29 cellular contexts compared by ENCODE assay signal in genomic region chr17:10109146-10109545, GRCh38.
"Had no signal": no experiment of that assay in that cellular context is flagged by ENCODE, and none has a peak within 500 bp of the region (broad histone marks: within the 10 kb centered on the region; RNA-seq: fewer than 3 reads in every experiment).

No MANE protein-coding gene starts in this region.

- H3K36me3 Mint-ChIP-seq: activated CD8-positive, alpha-beta memory T cell treated with anti-CD3 and anti-CD28 coated beads, Interleukin-2, amount 10 ng/mL, durations not matched to agents 7 days and 5 days; activated naive CD4-positive, alpha-beta T cell treated with anti-CD3 and anti-CD28 coated beads, Interleukin-2, amount 50 U/mL, for 24 hours had no signal

- H3K27ac ChIP-seq: ascending aorta, body of pancreas, KMS-11, Peyer's patch, SJSA1 had no signal

- H3K4me3 ChIP-seq: ascending aorta, body of pancreas, MG63, Peyer's patch, SJSA1 had no signal

- H3K9me3 Mint-ChIP-seq: activated B cell treated with CpG ODN at 0.5 μM for 24 hours; activated CD4-positive, alpha-beta T cell treated with anti-CD3 and anti-CD28 coated beads, Interleukin-2, amount 10 ng/mL, durations not matched to agents 24 days and 14 days; activated naive CD4-positive, alpha-beta T cell treated with anti-CD3 and anti-CD28 coated beads, Interleukin-2, amount 50 U/mL, for 24 hours; activated T-cell treated with anti-CD3 and anti-CD28 coated beads, Interleukin-2, amount 50 U/mL, for 24 hours; activated T-helper 1 cell treated with anti-CD3 and anti-CD28 coated beads, Interleukin-12 subunit alpha, Interleukin-12 subunit beta, Interleukin-2, Interleukin-4 antibody, amounts not matched to agents 30 ng/mL and 10 ng/mL and 1 ng/mL, durations not matched to agents 14 hours and 24 hours and 36 hours had no signal

- H3K4me1 Mint-ChIP-seq: activated CD4-positive, alpha-beta T cell treated with anti-CD3 and anti-CD28 coated beads, Interleukin-2, amount 10 ng/mL, durations not matched to agents 24 days and 14 days; activated CD8-positive, alpha-beta memory T cell treated with anti-CD3 and anti-CD28 coated beads, Interleukin-2, amount 10 ng/mL, durations not matched to agents 7 days and 5 days had no signal

- ATAC-seq: activated CD8-positive, alpha-beta memory T cell treated with anti-CD3 and anti-CD28 coated beads, Interleukin-2, amount 10 ng/mL, durations not matched to agents 7 days and 5 days; body of pancreas had no signal

- H3K9ac ChIP-seq: KMS-11 had no signal

- H3K4me2 ChIP-seq: KMS-11 had no signal

- H3K4me3 Mint-ChIP-seq: activated B cell treated with CpG ODN at 0.5 μM for 24 hours; activated CD4-positive, alpha-beta T cell treated with anti-CD3 and anti-CD28 coated beads, Interleukin-2, amount 10 ng/mL, durations not matched to agents 24 days and 14 days; activated CD8-positive, alpha-beta memory T cell treated with anti-CD3 and anti-CD28 coated beads, Interleukin-2, amount 10 ng/mL, durations not matched to agents 7 days and 5 days; activated naive CD4-positive, alpha-beta T cell treated with anti-CD3 and anti-CD28 coated beads, Interleukin-2, amount 50 U/mL, for 24 hours; activated T-cell treated with anti-CD3 and anti-CD28 coated beads, Interleukin-2, amount 50 U/mL, for 24 hours; activated T-helper 1 cell treated with anti-CD3 and anti-CD28 coated beads, Interleukin-12 subunit alpha, Interleukin-12 subunit beta, Interleukin-2, Interleukin-4 antibody, amounts not matched to agents 30 ng/mL and 10 ng/mL and 1 ng/mL, durations not matched to agents 14 hours and 24 hours and 36 hours had no signal

- H3K9me3 ChIP-seq: ascending aorta, body of pancreas, MG63, Peyer's patch, SJSA1 had no signal

- H3K27ac Mint-ChIP-seq: activated B cell treated with CpG ODN at 0.5 μM for 24 hours; activated CD4-positive, alpha-beta T cell treated with anti-CD3 and anti-CD28 coated beads, Interleukin-2, amount 10 ng/mL, durations not matched to agents 24 days and 14 days; activated CD8-positive, alpha-beta memory T cell treated with anti-CD3 and anti-CD28 coated beads, Interleukin-2, amount 10 ng/mL, durations not matched to agents 7 days and 5 days; activated naive CD4-positive, alpha-beta T cell treated with anti-CD3 and anti-CD28 coated beads, Interleukin-2, amount 50 U/mL, for 24 hours; activated T-cell treated with anti-CD3 and anti-CD28 coated beads, Interleukin-2, amount 50 U/mL, for 24 hours; activated T-helper 1 cell treated with anti-CD3 and anti-CD28 coated beads, Interleukin-12 subunit alpha, Interleukin-12 subunit beta, Interleukin-2, Interleukin-4 antibody, amounts not matched to agents 30 ng/mL and 10 ng/mL and 1 ng/mL, durations not matched to agents 14 hours and 24 hours and 36 hours had no signal

- DNase-seq: activated B cell treated with CpG ODN at 0.5 μM for 24 hours; activated CD4-positive, alpha-beta T cell treated with anti-CD3 and anti-CD28 coated beads for 1 hour; activated CD4-positive, alpha-beta T cell treated with anti-CD3 and anti-CD28 coated beads, Interleukin-2, amount 10 ng/mL, durations not matched to agents 24 days and 14 days; activated CD4-positive, alpha-beta T cell treated with anti-CD3 and anti-CD28 coated beads, Interleukin-2, amount 50 U/mL, for 48 hours; activated CD8-positive, alpha-beta memory T cell treated with anti-CD3 and anti-CD28 coated beads, Interleukin-2, amount 10 ng/mL, durations not matched to agents 7 days and 5 days; activated effector memory CD4-positive, alpha-beta T cell treated with Interleukin-2 at 50 U/mL for 16 hours; activated naive CD4-positive, alpha-beta T cell; activated T-cell treated with anti-CD3 and anti-CD28 coated beads, Interleukin-2, amount 50 U/mL, for 24 hours; amniotic stem cell; body of pancreas; central memory CD4-positive, alpha-beta T cell; MG63; MV-4-11; NCI-H1105; NCI-H1436; NCI-H1694 treated with DMSO at 0.1 percent for 48 hours; NCI-H2081; NCI-H446; NCI-H69; NK-92 treated with Interleukin-12 subunit alpha and Interleukin-12 subunit beta, amount 100 ng/mL, for 24 hours; Peyer's patch; SHP77; T-helper 2 cell; T1000 had no signal

- H3K36me3 ChIP-seq: ascending aorta, MG63, Peyer's patch, SJSA1 had no signal

- H3K27me3 Mint-ChIP-seq: activated CD8-positive, alpha-beta memory T cell treated with anti-CD3 and anti-CD28 coated beads, Interleukin-2, amount 10 ng/mL, durations not matched to agents 7 days and 5 days had no signal

- H3K27me3 ChIP-seq: ascending aorta, body of pancreas, MG63, Peyer's patch, SJSA1 had no signal
